11 cellular contexts compared by ENCODE assay signal in the genomic region with DNA sequence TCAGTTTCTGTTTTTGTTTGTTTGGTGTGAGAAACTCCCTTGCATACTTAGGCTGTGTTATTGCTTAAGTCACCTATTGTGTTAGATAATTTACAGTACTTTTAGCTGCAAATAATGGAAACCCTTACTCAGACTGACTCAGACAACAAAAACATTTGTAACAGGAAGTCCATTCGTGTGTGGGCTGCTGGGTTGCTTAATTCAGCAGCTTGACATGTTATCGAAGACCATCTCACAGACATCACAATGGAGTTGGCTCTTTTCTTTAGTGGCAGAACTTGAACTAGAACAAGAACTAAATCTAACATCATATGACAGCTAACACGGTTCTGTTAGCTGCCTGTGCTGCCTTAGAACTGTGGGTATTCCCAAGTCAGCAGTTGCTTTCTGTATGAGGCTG. TPM values are rescaled to one million over a fixed set of nuclear protein-coding genes. Genes with fewer than 3 reads are reported as not detected.
A peak's percentile ranks its signal among the peaks of the same experiment; 100 is the strongest.
DNase-seq lines count a peak whose midpoint lies in the region; TF ChIP-seq lines count a peak whose summit lies in the region.
"Had no signal": no experiment of that assay in that cellular context is flagged by ENCODE, and none has a peak within 500 bp of the region (broad histone marks: within the 10 kb centered on the region; RNA-seq: fewer than 3 reads in every experiment).

No MANE protein-coding gene starts in this region.

- no peak for TF ChIP-seq POLR2A in breast epithelium (IDR thresholded peaks at IDR 0.05)

- peaks cover 16% of the 10 kb centered on the region for H3K9me3 Mint-ChIP-seq in MCF 10A (ENCODE audit: unreplicated experiment)
- H3K9me3 Mint-ChIP-seq in H9, result peaks cover 37 to 47% of the 10 kb centered on the region in 2 experiments

- no peak overlapping the region for H3K18ac ChIP-seq in H9 (ENCODE audit: insufficient read length, low read depth, low read length)

- no peak overlapping the region for H2BK20ac ChIP-seq in H9 (ENCODE audit: low read depth, low read length, poor library complexity, severe bottlenecking)

- no peaks in the 10 kb centered on the region for H3K23me2 ChIP-seq in H9 (ENCODE audit: insufficient read length, low read depth, low read length, poor library complexity, severe bottlenecking)

- no peak overlapping the region for H3K9ac ChIP-seq in H9 (ENCODE audit: extremely low read depth, insufficient read length, low read length)

- H2BK5ac ChIP-seq in H9 (ENCODE audit: insufficient read length, low read length), result no peak overlapping the region

- H3K4me3 Mint-ChIP-seq in MCF 10A (ENCODE audit: unreplicated experiment) (no peak overlapping the region), H9 (no peak overlapping the region)
- H3K4me3 Mint-ChIP-seq: neural crest cell had no signal

- H3K27me3 ChIP-seq in breast epithelium (peaks cover 0 to 15% of the 10 kb centered on the region in 2 donors), SJSA1 (replicated peaks) (no peaks in the 10 kb centered on the region), H9 (ENCODE audit: insufficient read depth, low read length) (no peaks in the 10 kb centered on the region)
- H3K27me3 ChIP-seq: tibial artery had no signal

- POLR2A ChIA-PET in MCF 10A (lab: Yijun Ruan, JAX), result interaction anchor here (0.7 to 5.8 kb wide), 4 partner anchors 10 to 88 kb away, joined by 3 to 47 read pairs (median 7); partner anchors contain the start of gene GABRE

- H2BK15ac ChIP-seq in H9 (ENCODE audit: low read depth, low read length), result no peak overlapping the region

- H3K27ac Mint-ChIP-seq in MCF 10A (ENCODE audit: low read depth, unreplicated experiment) (no peak overlapping the region), H9 (no peak overlapping the region)

- no peaks in the 10 kb centered on the region for H3K36me3 Mint-ChIP-seq in MCF 10A (ENCODE audit: insufficient read depth, unreplicated experiment)
- H3K36me3 Mint-ChIP-seq in H9 (ENCODE audit: insufficient read depth in 1 of 3, low read depth in 3 of 3), result no peaks in the 10 kb centered on the region; a peak in 3 of 7 replicates

- no peak overlapping the region for H3K14ac ChIP-seq in H9 (ENCODE audit: insufficient read depth, low read length)

- CTCF ChIA-PET in MCF 10A (lab: Yijun Ruan, JAX), result interaction anchor here (0.6 to 1.0 kb wide), 5 partner anchors 20 to 1635 kb away, joined by 3 to 6 read pairs (median 4); no protein-coding TSS in a partner anchor

- intact Hi-C loops in MCF 10A (cut with micrococcal nuclease), result loop anchor here (1.0 kb wide), 1 partner anchor 113 kb away; no protein-coding TSS in a partner anchor
- intact Hi-C loops in breast epithelium (cut with DNase I; ENCODE audit: low total_unique reads), result no loop called here

- H3T11ph ChIP-seq in H9 (ENCODE audit: low read length), result no peak overlapping the region

- no peak overlapping the region for H3K23ac ChIP-seq in H9 (ENCODE audit: insufficient read length, low read depth, low read length)

- H3K56ac ChIP-seq in H9 (ENCODE audit: insufficient read length, low read depth, low read length), result no peak overlapping the region

- no peaks in the 10 kb centered on the region for H4K20me1 ChIP-seq in H9 (ENCODE audit: control insufficient read depth, insufficient read depth, insufficient read length)

- H3K36me3 ChIP-seq in breast epithelium (no peaks in the 10 kb centered on the region), SJSA1 (no peaks in the 10 kb centered on the region)
- H3K36me3 ChIP-seq: tibial artery had no signal

- H3K27me3 Mint-ChIP-seq in MCF 10A (ENCODE audit: insufficient read depth, unreplicated experiment), result no peaks in the 10 kb centered on the region
- H3K27me3 Mint-ChIP-seq in H9 (ENCODE audit: low read depth), result no peaks in the 10 kb centered on the region; the same call in 1 of the 2 replicates

- H2AFZ ChIP-seq in H9 (ENCODE audit: low read length), result no peak overlapping the region

- no peak overlapping the region for H3K4me2 ChIP-seq in H9 (ENCODE audit: insufficient read depth, insufficient read length, low read length)

- H3K27ac ChIP-seq in breast epithelium (no peak overlapping the region), SJSA1 (peak overlapping the region; percentile 96), H9 (ENCODE audit: insufficient read length, low read depth, low read length) (no peak overlapping the region)
- H3K27ac ChIP-seq: tibial artery had no signal

- DNase-seq in MCF 10A (ENCODE audit: unreplicated experiment) (peak; percentile 93), breast epithelium (ENCODE audit: low spot score in 2 of 2) (no peak), SJSA1 (ENCODE audit: low read depth in 1 of 2, low spot score in 2 of 2) (peak; percentile 76 to 85), fibroblast of gingiva (ENCODE audit: low read depth) (peak; percentile 71), stromal cell of bone marrow (ENCODE audit: low read depth) (peak; percentile 72), H9 (no peak)
- DNase-seq in activated CD8-positive, alpha-beta memory T cell treated with anti-CD3 and anti-CD28 coated beads, Interleukin-2, amount 50 U/mL, for 4 hours, result no peak
- no peak for DNase-seq in activated T-cell treated with anti-CD3 and anti-CD28 coated beads, Interleukin-2, amount 50 U/mL, for 1 hour
- DNase-seq: stimulated activated CD4-positive, alpha-beta T cell treated with anti-CD3 and anti-CD28 coated beads, Interleukin-4, amount 100 ng/mL, for 1 hour had no signal

- H2BK120ac ChIP-seq in H9 (ENCODE audit: low read depth, low read length, poor library complexity, severe bottlenecking), result no peak overlapping the region

- H4K91ac ChIP-seq in H9 (ENCODE audit: insufficient read length, low read depth, low read length), result no peak overlapping the region

- no peak overlapping the region for H2BK12ac ChIP-seq in H9 (ENCODE audit: insufficient read length, low read depth, low read length)

- H4K8ac ChIP-seq in H9 (replicated peaks; ENCODE audit: insufficient read length, low read depth, low read length), result no peak overlapping the region

- H3K9me3 ChIP-seq in breast epithelium (no peaks in the 10 kb centered on the region), SJSA1 (replicated peaks) (no peaks in the 10 kb centered on the region), H9 (ENCODE audit: control insufficient read depth, low read depth, low read length) (peaks cover 55% of the 10 kb centered on the region)
- H3K9me3 ChIP-seq: tibial artery had no signal

- H3K4ac ChIP-seq in H9 (ENCODE audit: low read depth, low read length), result no peak overlapping the region

- H4K5ac ChIP-seq in H9 (ENCODE audit: insufficient read length, low read depth, low read length), result no peak overlapping the region

- no CpG with 5 or more reads among the region's 3 CpGs for WGBS in H9 (ENCODE audit: extremely low coverage, insufficient read length, low lambda C conversion rate)

- H3K4me3 ChIP-seq in breast epithelium, result no peak overlapping the region
- no peak overlapping the region for H3K4me3 ChIP-seq in SJSA1
- H3K4me3 ChIP-seq: tibial artery had no signal

- no peaks in the 10 kb centered on the region for H3K79me1 ChIP-seq in H9 (ENCODE audit: insufficient read depth, low read depth, low read length, poor library complexity, severe bottlenecking)

- H3K4me1 ChIP-seq in breast epithelium (no peaks in the 10 kb centered on the region), SJSA1 (replicated peaks) (peaks cover 76% of the 10 kb centered on the region), H9 (ENCODE audit: insufficient read depth, low read length) (no peaks in the 10 kb centered on the region)
- H3K4me1 ChIP-seq: tibial artery had no signal

- BruUV-seq in MCF 10A (replicated peaks; lab: Mats Ljungman, UMichigan), result no TSS peak

- H3K4me1 Mint-ChIP-seq in MCF 10A (ENCODE audit: insufficient read depth, unreplicated experiment) (peaks cover 17% of the 10 kb centered on the region), H9 (no peaks in the 10 kb centered on the region)
- H3K4me1 Mint-ChIP-seq: neural crest cell had no signal

- H2AK5ac ChIP-seq in H9 (ENCODE audit: insufficient read length, low read length), result no peak overlapping the region

- no peaks in the 10 kb centered on the region for H3K79me2 ChIP-seq in H9 (ENCODE audit: insufficient read depth, low read length)

- TF ChIP-seq CTCF in MCF 10A (IDR thresholded peaks at IDR 0.05; ENCODE audit: unreplicated experiment), result no peak
- no peak for TF ChIP-seq CTCF in breast epithelium (IDR thresholded peaks at IDR 0.05)
- no peak for TF ChIP-seq CTCF in H9 (conservative IDR thresholded peaks at IDR 0.05)

RNA-seq across cellular contexts. Expression of gene GABRE, which starts 9.9 kb away (rescaled TPM):
- total RNA-seq in MCF 10A (2022) (12.9 and 19.3 TPM in 2 replicates), breast epithelium (100 to 1,000 TPM in 1 of 3 donors, 10 to 100 TPM in 2; 42.0 to 120 (median 85.5) TPM), H9 (2021) (1.4 and 1.8 TPM in 2 replicates)
- 9.8 and 17.1 TPM in 2 replicates for total RNA-seq in SJSA1 (2014; rRNA removed; shearing (Covaris generic))

Comparison
In these comparisons a context has a peak if more than half of its experiments do, and no peak if none do; other contexts are left out.
1. DNase-seq: peak in MCF 10A (single experiment), SJSA1 (2 of 2), fibroblast of gingiva (single experiment) and stromal cell of bone marrow (single experiment); none in breast epithelium (0 of 2), activated CD8-positive, alpha-beta memory T cell treated with anti-CD3 and anti-CD28 coated beads, Interleukin-2, amount 50 U/mL, for 4 hours (single experiment), activated T-cell treated with anti-CD3 and anti-CD28 coated beads, Interleukin-2, amount 50 U/mL, for 1 hour (single experiment) and H9 (single experiment).